In the genomic region with DNA sequence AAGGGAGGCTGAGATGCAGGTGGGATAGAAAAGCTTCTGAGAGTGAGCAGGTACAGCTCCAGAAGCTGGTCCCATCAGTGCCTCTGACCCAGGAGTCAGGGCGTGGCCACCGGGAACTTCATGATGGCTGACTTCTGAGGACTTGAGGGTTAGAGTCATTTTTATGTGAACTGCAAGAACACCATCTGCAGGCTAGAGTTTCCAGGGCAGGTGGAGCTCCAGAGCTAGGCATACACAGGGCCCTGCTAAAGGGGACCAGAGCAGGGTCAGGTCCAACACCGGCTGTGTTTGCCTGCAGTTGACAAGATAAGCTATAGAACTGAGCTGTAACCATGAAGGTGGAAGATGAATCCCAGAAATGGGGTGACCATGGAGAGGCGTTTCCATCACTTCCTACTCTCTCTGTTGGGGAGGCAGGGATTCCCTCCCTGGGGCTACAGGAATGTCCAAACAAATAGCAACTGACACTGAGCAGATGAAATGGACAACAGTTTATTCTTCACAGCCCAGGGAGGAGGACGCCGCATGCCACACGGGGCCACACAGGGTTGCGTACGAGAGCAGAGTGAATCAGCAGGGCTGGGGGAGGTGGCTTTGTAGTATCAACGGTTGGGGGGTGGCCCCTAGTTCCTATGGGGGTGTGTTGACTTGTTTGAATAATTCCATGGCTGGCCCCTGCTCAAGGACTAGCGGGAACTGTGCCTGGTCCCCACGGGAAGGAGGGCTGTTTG, we compare ENCODE assay signal across 13 cellular contexts.
DNase-seq lines count a peak whose midpoint lies in the region; ATAC-seq and TF ChIP-seq lines count a peak whose summit lies in the region.
"Had no signal": no experiment of that assay in that cellular context is flagged by ENCODE, and none has a peak within 500 bp of the region (broad histone marks: within the 10 kb centered on the region; RNA-seq: fewer than 3 reads in every experiment).

No MANE protein-coding gene starts in this region.

- H3K36me3 ChIP-seq in neural progenitor cell = no peaks in the 10 kb centered on the region
- H3K36me3 ChIP-seq: gastroesophageal sphincter, ovary had no signal

- no peak overlapping the region for H2AFZ ChIP-seq in neural progenitor cell (replicated peaks)

- H3K4me3 ChIP-seq in epithelial cell of esophagus (ENCODE audit: low read length) (no peak overlapping the region), neural progenitor cell (no peak overlapping the region)
- H3K4me3 ChIP-seq: body of pancreas, gastroesophageal sphincter, ovary, testis had no signal

- no peaks in the 10 kb centered on the region for H3K27me3 ChIP-seq in neural progenitor cell
- H3K27me3 ChIP-seq: body of pancreas, gastroesophageal sphincter, ovary, testis had no signal

- TF ChIP-seq CTCF in epithelial cell of esophagus (IDR thresholded peaks at IDR 0.05; ENCODE audit: insufficient read depth, low read depth, low read length, missing control alignments) = no peak
- no peak for TF ChIP-seq CTCF in neural progenitor cell (IDR thresholded peaks at IDR 0.05)

- no peaks in the 10 kb centered on the region for H3K4me1 Mint-ChIP-seq in stimulated activated naive CD8-positive, alpha-beta T cell treated with anti-CD3 and anti-CD28 coated beads, Interleukin-15, amount 100 ng/mL, for 72 hours
- peaks cover 12% of the 10 kb centered on the region for H3K4me1 Mint-ChIP-seq in neural progenitor cell

- H3K9me3 Mint-ChIP-seq in stimulated activated naive CD8-positive, alpha-beta T cell treated with anti-CD3 and anti-CD28 coated beads, Interleukin-15, amount 100 ng/mL, for 72 hours = no peaks in the 10 kb centered on the region
- H3K9me3 Mint-ChIP-seq in neural progenitor cell = peaks cover 6% of the 10 kb centered on the region

- H3K79me2 ChIP-seq in neural progenitor cell (ENCODE audit: low read depth) = no peaks in the 10 kb centered on the region

- peaks cover 34% of the 10 kb centered on the region for H3K27me3 Mint-ChIP-seq in stimulated activated naive CD8-positive, alpha-beta T cell treated with anti-CD3 and anti-CD28 coated beads, Interleukin-15, amount 100 ng/mL, for 72 hours
- H3K27me3 Mint-ChIP-seq in neural progenitor cell (ENCODE audit: insufficient read depth, low read depth) = peaks cover 8% of the 10 kb centered on the region

- H3K4me3 Mint-ChIP-seq in stimulated activated naive CD8-positive, alpha-beta T cell treated with anti-CD3 and anti-CD28 coated beads, Interleukin-15, amount 100 ng/mL, for 72 hours = no peak overlapping the region
- no peak overlapping the region for H3K4me3 Mint-ChIP-seq in neural progenitor cell

- peak overlapping the region in 1 of 2 donors; percentile 59 for H3K27ac Mint-ChIP-seq in stimulated activated naive CD8-positive, alpha-beta T cell treated with anti-CD3 and anti-CD28 coated beads, Interleukin-15, amount 100 ng/mL, for 72 hours
- no peak overlapping the region for H3K27ac Mint-ChIP-seq in neural progenitor cell

- H3K4me2 ChIP-seq in neural progenitor cell = no peak overlapping the region

- H3K9me3 ChIP-seq in neural progenitor cell (ENCODE audit: low read depth) = no peaks in the 10 kb centered on the region
- H3K9me3 ChIP-seq: body of pancreas, gastroesophageal sphincter, ovary, testis had no signal

- H3K36me3 Mint-ChIP-seq in neural progenitor cell = no peaks in the 10 kb centered on the region

- no peak overlapping the region for H3K27ac ChIP-seq in neural progenitor cell
- H3K27ac ChIP-seq: body of pancreas, gastroesophageal sphincter, ovary, testis had no signal

- peaks cover 7% of the 10 kb centered on the region for H3K4me1 ChIP-seq in neural progenitor cell
- H3K4me1 ChIP-seq: body of pancreas, gastroesophageal sphincter, testis had no signal

- DNase-seq in stimulated activated naive CD8-positive, alpha-beta T cell treated with anti-CD3 and anti-CD28 coated beads, Interleukin-15, amount 100 ng/mL, for 72 hours = no peak
- DNase-seq in stimulated activated naive CD8-positive, alpha-beta T cell treated with anti-CD3 and anti-CD28 coated beads, Interleukin-15, Interleukin-2, amounts not matched to agents 100 U/mL and 50 U/mL, for 24 hours = no peak
- DNase-seq in NCI-H510A treated with DMSO at 0.1 percent for 48 hours (lab: John Stamatoyannopoulos, UW) (peak; percentile 35), epithelial cell of esophagus (ENCODE audit: low read depth) (peak; percentile 10), NCI-H526 treated with DMSO at 0.1 percent for 48 hours (lab: John Stamatoyannopoulos, UW) (no peak), iPS-NIHi11 (ENCODE audit: low spot score) (no peak), neural progenitor cell (ENCODE audit: low spot score) (no peak)
- DNase-seq: activated naive CD4-positive, alpha-beta T cell; body of pancreas; ovary; testis had no signal

- H3F3A ChIP-seq in neural progenitor cell (ENCODE audit: low read depth) = no peaks in the 10 kb centered on the region

- H4K20me1 ChIP-seq in neural progenitor cell (ENCODE audit: low read depth) = no peaks in the 10 kb centered on the region

- peak; percentile 37 for ATAC-seq in stimulated activated naive CD8-positive, alpha-beta T cell treated with anti-CD3 and anti-CD28 coated beads, Interleukin-15, amount 100 ng/mL, for 72 hours
- ATAC-seq in stimulated activated naive CD8-positive, alpha-beta T cell treated with anti-CD3 and anti-CD28 coated beads, Interleukin-15, Interleukin-2, amounts not matched to agents 100 U/mL and 50 U/mL, for 24 hours = no peak
- ATAC-seq in GM18511 (IDR thresholded peaks at IDR 0.05; ENCODE audit: unreplicated experiment) = no peak
- ATAC-seq: body of pancreas had no signal

- no peak overlapping the region for H3K9ac ChIP-seq in neural progenitor cell

Comparison
In these comparisons a context has a peak if more than half of its experiments do, and no peak if none do; other contexts are left out.
1. DNase-seq: peak in NCI-H510A treated with DMSO at 0.1 percent for 48 hours (single experiment) and epithelial cell of esophagus (single experiment); none in stimulated activated naive CD8-positive, alpha-beta T cell treated with anti-CD3 and anti-CD28 coated beads, Interleukin-15, amount 100 ng/mL, for 72 hours (0 of 2), stimulated activated naive CD8-positive, alpha-beta T cell treated with anti-CD3 and anti-CD28 coated beads, Interleukin-15, Interleukin-2, amounts not matched to agents 100 U/mL and 50 U/mL, for 24 hours (single experiment), NCI-H526 treated with DMSO at 0.1 percent for 48 hours (single experiment), iPS-NIHi11 (single experiment) and neural progenitor cell (single experiment).